16 cellular contexts compared by ENCODE assay signal in genomic region chr2:101159526-101159925, GRCh38. TPM values are rescaled to one million over a fixed set of nuclear protein-coding genes. Genes with fewer than 3 reads are reported as not detected.
A peak's percentile ranks its signal among the peaks of the same experiment; 100 is the strongest.
DNase-seq lines count a peak whose midpoint lies in the region; ATAC-seq and TF ChIP-seq lines count a peak whose summit lies in the region.
"Had no signal": no experiment of that assay in that cellular context is flagged by ENCODE, and none has a peak within 500 bp of the region (broad histone marks: within the 10 kb centered on the region; RNA-seq: fewer than 3 reads in every experiment).

No MANE protein-coding gene starts in this region.

- no peaks in the 10 kb centered on the region for H4K20me1 ChIP-seq in H9 (ENCODE audit: control insufficient read depth, insufficient read depth, insufficient read length)
- H4K20me1 ChIP-seq in neural progenitor cell (ENCODE audit: low read depth): no peaks in the 10 kb centered on the region
- H4K20me1 ChIP-seq: BLaER1 had no signal

- H3T11ph ChIP-seq in H9 (ENCODE audit: low read length): no peak overlapping the region

- H3K27me3 Mint-ChIP-seq in H9 (ENCODE audit: low read depth): peaks cover 3% of the 10 kb centered on the region; the same call in 1 of the 2 replicates
- H3K27me3 Mint-ChIP-seq in WTC11 (ENCODE audit: low read depth): no peaks in the 10 kb centered on the region; the same call in 1 of the 2 replicates
- peaks cover 5% of the 10 kb centered on the region for H3K27me3 Mint-ChIP-seq in neural progenitor cell (ENCODE audit: insufficient read depth, low read depth)

- H2BK120ac ChIP-seq in H9 (ENCODE audit: low read depth, low read length, poor library complexity, severe bottlenecking): no peak overlapping the region
- no peak overlapping the region for H2BK120ac ChIP-seq in mesendoderm (ENCODE audit: low read depth, low read length)

- WGBS in H9 (ENCODE audit: extremely low coverage, insufficient read length, low lambda C conversion rate): no CpG with 5 or more reads among the region's 2 CpGs
- WGBS in mesendoderm (ENCODE audit: extremely low coverage, insufficient coverage, low lambda C conversion rate): no CpG with 5 or more reads among the region's 2 CpGs

- H3K4me1 Mint-ChIP-seq in H9 (peaks cover 20% of the 10 kb centered on the region in 2 experiments), WTC11 (peaks cover 23% of the 10 kb centered on the region), neural progenitor cell (peaks cover 12% of the 10 kb centered on the region)

- no peak overlapping the region for H3K56ac ChIP-seq in H9 (ENCODE audit: insufficient read length, low read depth, low read length)
- H3K56ac ChIP-seq in mesendoderm (ENCODE audit: low read length): no peak overlapping the region

- H2BK15ac ChIP-seq in H9 (ENCODE audit: low read depth, low read length) (no peak overlapping the region), mesendoderm (replicated peaks; ENCODE audit: low read depth) (no peak overlapping the region)

- H3K9ac ChIP-seq in H9 (ENCODE audit: extremely low read depth, insufficient read length, low read length) (no peak overlapping the region), neural progenitor cell (no peak overlapping the region), mesendoderm (ENCODE audit: low read length) (no peak overlapping the region)
- H3K9ac ChIP-seq: BLaER1 had no signal

- H3K4ac ChIP-seq in H9 (ENCODE audit: low read depth, low read length): no peak overlapping the region
- H3K4ac ChIP-seq in mesendoderm (ENCODE audit: low read depth, low read length): no peak overlapping the region

- H3K4me1 ChIP-seq in H9 (ENCODE audit: insufficient read depth, low read length) (no peaks in the 10 kb centered on the region; the same call in 1 of the 2 replicates), neural progenitor cell (peaks cover 7% of the 10 kb centered on the region), mesendoderm (ENCODE audit: control insufficient read depth, low read depth, low read length) (no peaks in the 10 kb centered on the region)
- H3K4me1 ChIP-seq: BLaER1 had no signal

- ATAC-seq in WTC11: no peak
- ATAC-seq in GM19397 (IDR thresholded peaks at IDR 0.05; ENCODE audit: unreplicated experiment): no peak
- ATAC-seq: CD8-positive, alpha-beta T cell; GM12878; K562 had no signal

- H4K5ac ChIP-seq in H9 (ENCODE audit: insufficient read length, low read depth, low read length) (no peak overlapping the region), mesendoderm (ENCODE audit: low read length) (no peak overlapping the region)

- H3K4me2 ChIP-seq in H9 (ENCODE audit: insufficient read depth, insufficient read length, low read length): no peak overlapping the region
- no peak overlapping the region for H3K4me2 ChIP-seq in neural progenitor cell
- H3K4me2 ChIP-seq in mesendoderm (ENCODE audit: low read length): no peak overlapping the region
- H3K4me2 ChIP-seq: BLaER1 had no signal

- no peak overlapping the region for H2BK5ac ChIP-seq in H9 (ENCODE audit: insufficient read length, low read length)
- H2BK5ac ChIP-seq in mesendoderm (ENCODE audit: low read length): no peak overlapping the region

- POLR2A ChIA-PET in WTC11 (lab: Charles Lee): no interaction called here

- H2BK12ac ChIP-seq in H9 (ENCODE audit: insufficient read length, low read depth, low read length): no peak overlapping the region

- no peaks in the 10 kb centered on the region for H3K79me1 ChIP-seq in H9 (ENCODE audit: insufficient read depth, low read depth, low read length, poor library complexity, severe bottlenecking)
- H3K79me1 ChIP-seq in mesendoderm (ENCODE audit: low read length): no peaks in the 10 kb centered on the region

- DNase-seq in H9 (no peak), WTC11 (ENCODE audit: low spot score) (no peak), epithelial cell of esophagus (ENCODE audit: low read depth) (peak; percentile 68), neural progenitor cell (ENCODE audit: low spot score) (no peak), DMS79 treated with DMSO at 0.1 percent for 48 hours (lab: John Stamatoyannopoulos, UW) (no peak), mesendoderm (no peak)
- DNase-seq: Calu3; CD8-positive, alpha-beta T cell; DND-41; EL; HCEC 1CT; IMR-90 had no signal

- peak overlapping the region; percentile 91 for H2BK20ac ChIP-seq in H9 (ENCODE audit: low read depth, low read length, poor library complexity, severe bottlenecking)

- no peak overlapping the region for H3K14ac ChIP-seq in H9 (ENCODE audit: insufficient read depth, low read length)

- H3K36me3 ChIP-seq in neural progenitor cell (no peaks in the 10 kb centered on the region), mesendoderm (ENCODE audit: control insufficient read depth, insufficient read depth, low read length) (no peaks in the 10 kb centered on the region)
- H3K36me3 ChIP-seq: BLaER1 had no signal

- H4K8ac ChIP-seq in H9 (replicated peaks; ENCODE audit: insufficient read length, low read depth, low read length): no peak overlapping the region
- H4K8ac ChIP-seq in mesendoderm (ENCODE audit: low read depth, low read length): no peak overlapping the region

- H3K27ac ChIP-seq in H9 (ENCODE audit: insufficient read length, low read depth, low read length) (no peak overlapping the region), neural progenitor cell (no peak overlapping the region), mesendoderm (ENCODE audit: low read depth, low read length) (no peak overlapping the region)
- H3K27ac ChIP-seq: BLaER1 had no signal

- H3K9me3 Mint-ChIP-seq in H9: peaks cover 14 to 16% of the 10 kb centered on the region in 2 experiments; a peak in 4 of 5 replicates
- H3K9me3 Mint-ChIP-seq in WTC11: peaks cover 12% of the 10 kb centered on the region
- peaks cover 10% of the 10 kb centered on the region for H3K9me3 Mint-ChIP-seq in neural progenitor cell
- H3K9me3 Mint-ChIP-seq: CD8-positive, alpha-beta T cell had no signal

- no peak overlapping the region for H3K23ac ChIP-seq in H9 (ENCODE audit: insufficient read length, low read depth, low read length)
- no peak overlapping the region for H3K23ac ChIP-seq in mesendoderm (ENCODE audit: low read length)

- H3K27me3 ChIP-seq in H9 (ENCODE audit: insufficient read depth, low read length) (no peaks in the 10 kb centered on the region), neural progenitor cell (peaks cover 13% of the 10 kb centered on the region), mesendoderm (ENCODE audit: insufficient read depth, low read length, poor library complexity) (no peaks in the 10 kb centered on the region)
- H3K27me3 ChIP-seq: BLaER1 had no signal

- no peak overlapping the region for H3K4me3 Mint-ChIP-seq in H9
- no peak overlapping the region for H3K4me3 Mint-ChIP-seq in WTC11
- H3K4me3 Mint-ChIP-seq in neural progenitor cell: no peak overlapping the region
- H3K4me3 Mint-ChIP-seq: CD8-positive, alpha-beta T cell had no signal

- H3K27ac Mint-ChIP-seq in H9 (no peak overlapping the region), WTC11 (peak overlapping the region; percentile 8; the same call in 1 of the 2 replicates), neural progenitor cell (peak overlapping the region; percentile 50)
- H3K27ac Mint-ChIP-seq: CD8-positive, alpha-beta T cell had no signal

- H3K9me3 ChIP-seq in H9 (ENCODE audit: control insufficient read depth, low read depth, low read length): no peaks in the 10 kb centered on the region
- no peaks in the 10 kb centered on the region for H3K9me3 ChIP-seq in neural progenitor cell (ENCODE audit: low read depth)
- H3K9me3 ChIP-seq: BLaER1 had no signal

- H3K79me2 ChIP-seq in H9 (ENCODE audit: insufficient read depth, low read length): no peaks in the 10 kb centered on the region
- H3K79me2 ChIP-seq in neural progenitor cell (ENCODE audit: low read depth): no peaks in the 10 kb centered on the region
- H3K79me2 ChIP-seq in mesendoderm (ENCODE audit: control insufficient read depth, insufficient read depth, low read length): no peaks in the 10 kb centered on the region

- no peaks in the 10 kb centered on the region for H3K23me2 ChIP-seq in H9 (ENCODE audit: insufficient read length, low read depth, low read length, poor library complexity, severe bottlenecking)

- H2AK5ac ChIP-seq in H9 (ENCODE audit: insufficient read length, low read length) (no peak overlapping the region), mesendoderm (ENCODE audit: low read length) (no peak overlapping the region)

- no peak for TF ChIP-seq CTCF in H9 (conservative IDR thresholded peaks at IDR 0.05)
- no peak for TF ChIP-seq CTCF in WTC11 (IDR thresholded peaks at IDR 0.05)
- no peak for TF ChIP-seq CTCF in epithelial cell of esophagus (IDR thresholded peaks at IDR 0.05; ENCODE audit: insufficient read depth, low read depth, low read length, missing control alignments)
- TF ChIP-seq CTCF in neural progenitor cell (IDR thresholded peaks at IDR 0.05): no peak

- H3K18ac ChIP-seq in H9 (ENCODE audit: insufficient read length, low read depth, low read length): no peak overlapping the region
- no peak overlapping the region for H3K18ac ChIP-seq in mesendoderm (ENCODE audit: low read length)

- H3F3A ChIP-seq in neural progenitor cell (ENCODE audit: low read depth): peaks cover 7% of the 10 kb centered on the region

- H3K4me3 ChIP-seq in epithelial cell of esophagus (ENCODE audit: low read length): no peak overlapping the region
- H3K4me3 ChIP-seq in neural progenitor cell: no peak overlapping the region
- H3K4me3 ChIP-seq in mesendoderm (ENCODE audit: low read length): no peak overlapping the region
- H3K4me3 ChIP-seq: BLaER1, GM12878, K562 had no signal

- CTCF ChIA-PET in WTC11 (lab: Charles Lee): interaction anchor here (1.5 kb wide), 1 partner anchor 29 kb away, joined by 4 read pairs; no protein-coding TSS in a partner anchor

- H4K91ac ChIP-seq in H9 (ENCODE audit: insufficient read length, low read depth, low read length): no peak overlapping the region

- H3K36me3 Mint-ChIP-seq in H9 (ENCODE audit: insufficient read depth in 1 of 3, low read depth in 3 of 3) (peaks cover 6 to 14% (median 11%) of the 10 kb centered on the region in 3 experiments; a peak in 6 of 7 replicates), WTC11 (peaks cover 12% of the 10 kb centered on the region), neural progenitor cell (peaks cover 3% of the 10 kb centered on the region)
- H3K36me3 Mint-ChIP-seq: CD8-positive, alpha-beta T cell had no signal

- H2AFZ ChIP-seq in H9 (ENCODE audit: low read length) (no peak overlapping the region), neural progenitor cell (replicated peaks) (no peak overlapping the region)

TF ChIP-seq in WTC11, 78 proteins besides CTCF, POLR2A, EP300 and RAD21 (continues in another document):
- TF ChIP-seq TEAD4 (CRISPR knock-in tag; IDR thresholded peaks at IDR 0.05): no peak
- TF ChIP-seq SMAD3 (CRISPR knock-in tag; IDR thresholded peaks at IDR 0.05; ENCODE audit: borderline replicate concordance): no peak

RNA-seq across cellular contexts. Expression of gene TBC1D8, which starts 8.3 kb away (rescaled TPM):
- total RNA-seq in H9 (2021) (16.6 and 17.6 TPM in 2 replicates), WTC11 (2021) (30.3 to 51.7 TPM (median 32.0 TPM) in 3 replicates), neural progenitor cell (ENCODE audit: low replicate concordance) (3.9 and 4.1 TPM in 2 replicates)
- polyA plus RNA-seq in mesendoderm (2013, experiment 1 of 2): 6.7 TPM
- 5.8 TPM for polyA plus RNA-seq in mesendoderm (2013, experiment 2 of 2)

Comparison
In these comparisons a context has a peak if more than half of its experiments do, and no peak if none do; other contexts are left out.
1. H3K27ac Mint-ChIP-seq: peak in WTC11 (single experiment) and neural progenitor cell (single experiment); none in H9 (0 of 3).